18 cellular contexts compared by ENCODE assay signal in genomic region chr20:44856442-44856841, GRCh38. TPM values are rescaled to one million over a fixed set of nuclear protein-coding genes. Genes with fewer than 3 reads are reported as not detected.
DNase-seq lines count a peak whose midpoint lies in the region; ATAC-seq and TF ChIP-seq lines count a peak whose summit lies in the region.
"Had no signal": no experiment of that assay in that cellular context is flagged by ENCODE, and none has a peak within 500 bp of the region (broad histone marks: within the 10 kb centered on the region; RNA-seq: fewer than 3 reads in every experiment).

No MANE protein-coding gene starts in this region.

- DNase-seq in CD14-positive monocyte (ENCODE audit: low spot score) (no peak), M059J (ENCODE audit: low read depth) (peak; percentile 35), endodermal cell (no peak), amniotic stem cell (lab: John Stamatoyannopoulos, UW) (no peak)
- DNase-seq: Calu3; CD4-positive, alpha-beta memory T cell; HCEC 1CT; KG1; NCI-H1436 treated with DMSO at 0.1 percent for 48 hours; NCI-H2029; NCI-H345; NCI-H524 treated with DMSO at 0.1 percent for 48 hours had no signal

- H3K4me1 Mint-ChIP-seq in CD14-positive monocyte (no peaks in the 10 kb centered on the region), endodermal cell (peaks cover 4% of the 10 kb centered on the region)

- H3K27ac Mint-ChIP-seq in CD14-positive monocyte = peak overlapping the region in 4 of 7 donors; percentile 40 to 61 (median 52)
- H3K27ac Mint-ChIP-seq in endodermal cell = no peak overlapping the region
- H3K27ac Mint-ChIP-seq: GM23338 had no signal

- intact Hi-C loops in CD14-positive monocyte (cut with micrococcal nuclease) = no loop called here

- WGBS in endodermal cell (ENCODE audit: insufficient coverage in 1 of 2, insufficient read length in 1 of 2), 2 experiments = 86% methylated on average over 1 of the region's 2 CpGs; no CpG with 5 or more reads in 1 of the 2 experiments

- no peak for ATAC-seq in HG03175 (IDR thresholded peaks at IDR 0.05; ENCODE audit: unreplicated experiment)
- no peak for ATAC-seq in HG03135 (IDR thresholded peaks at IDR 0.05; ENCODE audit: unreplicated experiment)
- ATAC-seq: GM23338, Panc1 had no signal

- no peak overlapping the region for H3K9ac ChIP-seq in endodermal cell (ENCODE audit: extremely low read depth, low read length, poor library complexity, severe bottlenecking)

- H3K9me3 Mint-ChIP-seq in CD14-positive monocyte (peaks cover 8 to 15% (median 12%) of the 10 kb centered on the region in 7 donors), endodermal cell (no peaks in the 10 kb centered on the region)
- H3K9me3 Mint-ChIP-seq: CD4-positive, alpha-beta memory T cell had no signal

- H3K4me3 ChIP-seq in endodermal cell (ENCODE audit: low read length) (peak overlapping the region; percentile 11), neutrophil (ENCODE audit: low read depth in 1 of 2, low read length in 1 of 2) (no peak overlapping the region)
- H3K4me3 ChIP-seq: GM23338 had no signal

- TF ChIP-seq CTCF in CD14-positive monocyte (IDR thresholded peaks at IDR 0.05) (no peak), endodermal cell (conservative IDR thresholded peaks at IDR 0.05) (no peak), neutrophil (IDR thresholded peaks at IDR 0.05) (no peak)

- H3K27me3 ChIP-seq in endodermal cell (ENCODE audit: control insufficient read depth, insufficient read depth, low read length, poor library complexity, severe bottlenecking) = no peaks in the 10 kb centered on the region
- peaks cover 22% of the 10 kb centered on the region for H3K27me3 ChIP-seq in neutrophil

- H3K36me3 Mint-ChIP-seq in CD14-positive monocyte = no peaks in the 10 kb centered on the region
- no peaks in the 10 kb centered on the region for H3K36me3 Mint-ChIP-seq in endodermal cell (ENCODE audit: low read depth)
- H3K36me3 Mint-ChIP-seq: CD4-positive, alpha-beta memory T cell had no signal

- no peak overlapping the region for H3K4me3 Mint-ChIP-seq in CD14-positive monocyte
- H3K4me3 Mint-ChIP-seq in endodermal cell = no peak overlapping the region
- H3K4me3 Mint-ChIP-seq: GM23338 had no signal

- H3K27me3 Mint-ChIP-seq in CD14-positive monocyte (ENCODE audit: low read depth in 3 of 3) = peaks cover 3 to 11% (median 3%) of the 10 kb centered on the region in 3 donors
- no peaks in the 10 kb centered on the region for H3K27me3 Mint-ChIP-seq in endodermal cell (ENCODE audit: insufficient read depth)

- H3K36me3 ChIP-seq in endodermal cell (ENCODE audit: control insufficient read depth, insufficient read depth, low read length) (no peaks in the 10 kb centered on the region), neutrophil (no peaks in the 10 kb centered on the region)

- H3K27ac ChIP-seq in endodermal cell (ENCODE audit: low read depth, low read length) (no peak overlapping the region), neutrophil (peak overlapping the region; percentile 35)

- H3K4me1 ChIP-seq in endodermal cell (ENCODE audit: control insufficient read depth, insufficient read depth, low read length) = peaks cover 4% of the 10 kb centered on the region
- no peaks in the 10 kb centered on the region for H3K4me1 ChIP-seq in neutrophil (ENCODE audit: control insufficient read depth in 1 of 2, insufficient read depth in 1 of 2, low read depth in 1 of 2, low read length in 1 of 2)

- no peaks in the 10 kb centered on the region for H3K9me3 ChIP-seq in endodermal cell (ENCODE audit: control insufficient read depth, low read length)
- peaks cover 3% of the 10 kb centered on the region for H3K9me3 ChIP-seq in neutrophil

RNA-seq across cellular contexts. Expression of gene YWHAB, which starts 29.1 kb away (rescaled TPM):
- polyA plus RNA-seq in CD14-positive monocyte = 100 to 1,000 TPM; 504 to 654 TPM
- total RNA-seq in M059J (2014; rRNA removed; shearing (Covaris generic)) = 135 and 185 TPM in 2 replicates
- total RNA-seq in endodermal cell = 100 to 1,000 TPM; 183 to 193 TPM
- 155 TPM for polyA plus RNA-seq in endodermal cell (2013, experiment 1 of 2)
- polyA plus RNA-seq in endodermal cell (2013, experiment 2 of 2) = 158 TPM

RNA-seq across cellular contexts. Expression of gene RIMS4, which starts 46.1 kb away (rescaled TPM):
- not detected for polyA plus RNA-seq in CD14-positive monocyte
- 0.02 TPM in 2 replicates for total RNA-seq in M059J (2014; rRNA removed; shearing (Covaris generic))
- 10 to 100 TPM in 1 of 2 donors, 1 to 10 TPM in 1; 4.3 to 13.0 TPM for total RNA-seq in endodermal cell
- polyA plus RNA-seq in endodermal cell (2013, experiment 1 of 2) = 13.4 TPM
- polyA plus RNA-seq in endodermal cell (2013, experiment 2 of 2) = 11.1 TPM
- total RNA-seq: CD4-positive, alpha-beta memory T cell had no signal
- polyA plus RNA-seq: BJ; CD4-positive, alpha-beta memory T cell had no signal

RNA-seq across cellular contexts. Expression of gene PABPC1L, which starts 53.4 kb away (rescaled TPM):
- under 1 TPM in 1 of 2 donors, not detected in 1; 0.21 TPM for polyA plus RNA-seq in CD14-positive monocyte
- 1.8 and 6.1 TPM in 2 replicates for total RNA-seq in M059J (2014; rRNA removed; shearing (Covaris generic))
- total RNA-seq in endodermal cell = 100 to 1,000 TPM; 129 to 142 TPM
- 57.0 TPM for polyA plus RNA-seq in endodermal cell (2013, experiment 1 of 2)
- 41.6 TPM for polyA plus RNA-seq in endodermal cell (2013, experiment 2 of 2)

Comparison
In these comparisons a context has a peak if more than half of its experiments do, and no peak if none do; other contexts are left out.
1. RNA of gene PABPC1L, which starts 53.4 kb away (total RNA-seq): 129 to 142 TPM in endodermal cell; 1.8 to 6.1 TPM in M059J; every median in the first group is over 10 times any median in the second.